In the genomic region with DNA sequence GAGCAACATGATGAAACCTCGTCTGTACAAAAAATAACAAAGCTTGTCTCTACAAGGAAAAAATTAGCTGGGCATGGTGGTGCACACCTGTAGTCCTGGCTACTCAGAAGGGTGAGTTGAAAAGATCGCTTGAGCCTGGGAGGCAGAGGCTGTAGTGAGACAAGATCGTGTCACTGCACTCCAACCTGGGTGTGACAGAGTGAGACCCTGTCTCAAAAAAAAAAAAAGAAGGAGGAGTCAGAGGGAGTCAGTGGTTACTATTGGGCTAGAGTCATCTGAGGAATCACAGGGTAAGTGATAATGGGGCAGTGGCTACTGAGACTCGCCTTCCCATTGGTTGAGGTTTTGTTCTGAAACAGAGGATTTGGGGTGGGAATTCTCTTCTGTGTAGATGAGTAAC, we compare ENCODE assay signal across 22 cellular contexts. TPM values are rescaled to one million over a fixed set of nuclear protein-coding genes. Genes with fewer than 3 reads are reported as not detected.
DNase-seq lines count a peak whose midpoint lies in the region; ATAC-seq and TF ChIP-seq lines count a peak whose summit lies in the region.
"Had no signal": no experiment of that assay in that cellular context is flagged by ENCODE, and none has a peak within 500 bp of the region (broad histone marks: within the 10 kb centered on the region; RNA-seq: fewer than 3 reads in every experiment).

No MANE protein-coding gene starts in this region.

- H3K9me3 ChIP-seq in endodermal cell (ENCODE audit: control insufficient read depth, low read length) (no peaks in the 10 kb centered on the region), SK-N-SH (no peaks in the 10 kb centered on the region)
- H3K9me3 ChIP-seq: mucosa of descending colon, psoas muscle had no signal

- H3K4me3 Mint-ChIP-seq in stimulated activated naive CD8-positive, alpha-beta T cell treated with anti-CD3 and anti-CD28 coated beads, Interleukin-15, Interleukin-2, amounts not matched to agents 100 ng/mL and 50 ng/mL, for 24 hours = peak overlapping the region; percentile 1
- H3K4me3 Mint-ChIP-seq in endodermal cell = no peak overlapping the region
- H3K4me3 Mint-ChIP-seq in type B pancreatic cell = peak overlapping the region; percentile 64
- H3K4me3 Mint-ChIP-seq: CD14-positive monocyte had no signal

- H3K27me3 ChIP-seq in endodermal cell (ENCODE audit: control insufficient read depth, insufficient read depth, low read length, poor library complexity, severe bottlenecking) (no peaks in the 10 kb centered on the region), SK-N-SH (ENCODE audit: insufficient read depth) (no peaks in the 10 kb centered on the region)

- DNase-seq in stimulated activated naive CD8-positive, alpha-beta T cell treated with anti-CD3 and anti-CD28 coated beads, Interleukin-15, Interleukin-2, amounts not matched to agents 100 U/mL and 50 U/mL, for 24 hours = no peak
- peak; percentile 3 for DNase-seq in NCI-H82 treated with DMSO at 0.1 percent for 48 hours (lab: John Stamatoyannopoulos, UW; ENCODE audit: unreplicated experiment)
- DNase-seq in endodermal cell = peak; percentile 68
- DNase-seq in type B pancreatic cell (ENCODE audit: extremely low spot score, unreplicated experiment) = no peak
- DNase-seq in SK-N-SH = no peak
- DNase-seq in stimulated activated CD8-positive, alpha-beta memory T cell treated with anti-CD3 and anti-CD28 coated beads, Interleukin-4, amount 100 ng/mL, for 48 hours = no peak
- no peak for DNase-seq in NOMO-1 (lab: John Stamatoyannopoulos, UW; ENCODE audit: unreplicated experiment in 2 of 2)
- DNase-seq: activated CD4-positive, CD25-positive, alpha-beta regulatory T cell; dermis blood vessel endothelial cell; EL; head of caudate nucleus; KG1; kidney glomerular epithelial cell; mucosa of descending colon; NCI-H1417; NCI-H510A; psoas muscle; substantia nigra had no signal

- no peak overlapping the region for H3K4me3 ChIP-seq in endodermal cell (ENCODE audit: low read length)
- H3K4me3 ChIP-seq in SK-N-SH (ENCODE audit: low read depth in 2 of 2, low read length in 1 of 2) = no peak overlapping the region
- H3K4me3 ChIP-seq: mucosa of descending colon, psoas muscle had no signal

- no peaks in the 10 kb centered on the region for H3K27me3 Mint-ChIP-seq in stimulated activated naive CD8-positive, alpha-beta T cell treated with anti-CD3 and anti-CD28 coated beads, Interleukin-15, Interleukin-2, amounts not matched to agents 100 ng/mL and 50 ng/mL, for 24 hours
- H3K27me3 Mint-ChIP-seq in endodermal cell (ENCODE audit: insufficient read depth) = peaks cover 5% of the 10 kb centered on the region
- H3K27me3 Mint-ChIP-seq in type B pancreatic cell = no peaks in the 10 kb centered on the region

- H3K27ac ChIP-seq in endodermal cell (ENCODE audit: low read depth, low read length) (no peak overlapping the region), SK-N-SH (ENCODE audit: low read depth in 2 of 2, low read length in 1 of 2) (no peak overlapping the region)
- H3K27ac ChIP-seq: psoas muscle had no signal

- 0 out of 2 replicates have a peak, but pooled peaks cover 3% of the 10 kb centered on the region for H4K20me1 ChIP-seq in SK-N-SH (ENCODE audit: insufficient read depth)

- peaks cover 18% of the 10 kb centered on the region for H3F3A ChIP-seq in SK-N-SH (replicated peaks; ENCODE audit: insufficient read depth)

- CTCF ChIA-PET in SK-N-SH (lab: Yijun Ruan, JAX) = interaction anchor here (1.1 kb wide), 1 partner anchor 16 kb away, joined by 3 read pairs; no protein-coding TSS in a partner anchor

- H3K4me1 Mint-ChIP-seq in stimulated activated naive CD8-positive, alpha-beta T cell treated with anti-CD3 and anti-CD28 coated beads, Interleukin-15, Interleukin-2, amounts not matched to agents 100 ng/mL and 50 ng/mL, for 24 hours (ENCODE audit: low read depth) = peaks cover 62% of the 10 kb centered on the region
- H3K4me1 Mint-ChIP-seq in endodermal cell (peaks cover 26% of the 10 kb centered on the region), type B pancreatic cell (ENCODE audit: unreplicated experiment) (peaks cover 39% of the 10 kb centered on the region)

- no peak for TF ChIP-seq RAD21 in SK-N-SH (IDR thresholded peaks at IDR 0.05; ENCODE audit: low read length)

- peaks cover 26% of the 10 kb centered on the region for H3K36me3 Mint-ChIP-seq in stimulated activated naive CD8-positive, alpha-beta T cell treated with anti-CD3 and anti-CD28 coated beads, Interleukin-15, Interleukin-2, amounts not matched to agents 100 ng/mL and 50 ng/mL, for 24 hours (ENCODE audit: low read depth)
- peaks cover 8% of the 10 kb centered on the region for H3K36me3 Mint-ChIP-seq in endodermal cell (ENCODE audit: low read depth)
- H3K36me3 Mint-ChIP-seq in type B pancreatic cell = peaks cover 7% of the 10 kb centered on the region

- H3K27ac Mint-ChIP-seq in stimulated activated naive CD8-positive, alpha-beta T cell treated with anti-CD3 and anti-CD28 coated beads, Interleukin-15, Interleukin-2, amounts not matched to agents 100 ng/mL and 50 ng/mL, for 24 hours = no peak overlapping the region
- H3K27ac Mint-ChIP-seq in endodermal cell (no peak overlapping the region), type B pancreatic cell (peak overlapping the region; percentile 70)

- H3K4me1 ChIP-seq in endodermal cell (ENCODE audit: control insufficient read depth, insufficient read depth, low read length) (no peaks in the 10 kb centered on the region), SK-N-SH (ENCODE audit: control insufficient read depth in 1 of 2, insufficient read depth in 2 of 2, low read depth in 1 of 2, low read length in 1 of 2) (peaks cover 21 to 28% of the 10 kb centered on the region in 2 experiments; a peak in 2 of 4 replicates)

- POLR2A ChIA-PET in SK-N-SH (lab: Yijun Ruan, JAX) = no interaction called here

- no peak overlapping the region for H3K4me2 ChIP-seq in SK-N-SH

- H3K79me2 ChIP-seq in SK-N-SH (ENCODE audit: insufficient read depth) = peaks cover 28% of the 10 kb centered on the region; the same call in 1 of the 2 replicates

- TF ChIP-seq CTCF in endodermal cell (conservative IDR thresholded peaks at IDR 0.05) (no peak), type B pancreatic cell (conservative IDR thresholded peaks at IDR 0.05) (no peak), SK-N-SH (IDR thresholded peaks at IDR 0.05) (no peak)

- H3K9ac ChIP-seq in endodermal cell (ENCODE audit: extremely low read depth, low read length, poor library complexity, severe bottlenecking) = no peak overlapping the region
- no peak overlapping the region for H3K9ac ChIP-seq in SK-N-SH

- no peak overlapping the region for H2AFZ ChIP-seq in SK-N-SH (ENCODE audit: low read depth)

- ATAC-seq in stimulated activated naive CD8-positive, alpha-beta T cell treated with anti-CD3 and anti-CD28 coated beads, Interleukin-15, Interleukin-2, amounts not matched to agents 100 U/mL and 50 U/mL, for 24 hours = no peak
- ATAC-seq: esophagus mucosa, mucosa of descending colon, Panc1, psoas muscle had no signal

- WGBS in endodermal cell (ENCODE audit: insufficient coverage in 1 of 2, insufficient read length in 1 of 2), 2 experiments = 74 to 81% methylated on average over 3 to 4 of the region's 4 CpGs
- 84% methylated on average over 4 of the region's 4 CpGs for WGBS in SK-N-SH (ENCODE audit: low lambda C conversion rate)

- H3K9me3 Mint-ChIP-seq in stimulated activated naive CD8-positive, alpha-beta T cell treated with anti-CD3 and anti-CD28 coated beads, Interleukin-15, Interleukin-2, amounts not matched to agents 100 ng/mL and 50 ng/mL, for 24 hours = no peaks in the 10 kb centered on the region
- H3K9me3 Mint-ChIP-seq in endodermal cell (no peaks in the 10 kb centered on the region), type B pancreatic cell (no peaks in the 10 kb centered on the region)
- H3K9me3 Mint-ChIP-seq: CD14-positive monocyte had no signal

- no peak for TF ChIP-seq EP300 in SK-N-SH (IDR thresholded peaks at IDR 0.05; ENCODE audit: borderline replicate concordance in 1 of 2, low read depth in 1 of 2, low read length in 1 of 2)

- H3K9me2 ChIP-seq in SK-N-SH = no peaks in the 10 kb centered on the region

- H3K36me3 ChIP-seq in endodermal cell (ENCODE audit: control insufficient read depth, insufficient read depth, low read length) = peaks cover 15% of the 10 kb centered on the region
- peaks cover 3 to 9% of the 10 kb centered on the region in 2 experiments for H3K36me3 ChIP-seq in SK-N-SH (replicated peaks in 1 of 2; ENCODE audit: control insufficient read depth in 1 of 2, insufficient read depth in 2 of 2, low read length in 1 of 2)

TF ChIP-seq in SK-N-SH, 30 proteins besides CTCF, POLR2A, EP300 and RAD21:
- TF ChIP-seq GATA2 (CRISPR knock-in tag; IDR thresholded peaks at IDR 0.05) (no peak), CHD2 (IDR thresholded peaks at IDR 0.05; ENCODE audit: low read length, partially characterized antibody) (no peak), POLR2AphosphoS5 (IDR thresholded peaks at IDR 0.05; ENCODE audit: low read depth, low read length) (no peak), JUND (IDR thresholded peaks at IDR 0.05) (no peak), FOXM1 (IDR thresholded peaks at IDR 0.05; ENCODE audit: low read depth) (no peak)

RNA-seq across cellular contexts. Expression of a gene that starts 1.9 kb away (rescaled TPM):
- 100 to 1,000 TPM; 181 to 183 TPM for total RNA-seq in endodermal cell
- 139 TPM for polyA plus RNA-seq in endodermal cell (2013, experiment 1 of 2)
- polyA plus RNA-seq in endodermal cell (2013, experiment 2 of 2) = 133 TPM
- 241 and 297 TPM in 2 replicates for total RNA-seq in type B pancreatic cell (ENCODE audit: low replicate concordance)
- 82.7 and 144 TPM in 2 replicates for polyA plus RNA-seq in SK-N-SH (2012; rRNA removed)
- polyA plus RNA-seq in SK-N-SH (2012; cell fraction: cytosol; rRNA removed) = 71.6 and 88.3 TPM in 2 replicates
- polyA plus RNA-seq in SK-N-SH (2012; cell fraction: nucleus; rRNA removed) = 120 and 170 TPM in 2 replicates

RNA-seq across cellular contexts. Expression of a gene that starts 41.1 kb away (rescaled TPM):
- total RNA-seq in endodermal cell (10 to 100 TPM; 25.0 to 25.1 TPM), type B pancreatic cell (ENCODE audit: low replicate concordance) (10.1 and 13.3 TPM in 2 replicates)
- 25.7 TPM for polyA plus RNA-seq in endodermal cell (2013, experiment 1 of 2)
- 15.5 TPM for polyA plus RNA-seq in endodermal cell (2013, experiment 2 of 2)
- 20.8 and 22.3 TPM in 2 replicates for polyA plus RNA-seq in SK-N-SH (2012; rRNA removed)
- polyA plus RNA-seq in SK-N-SH (2012; cell fraction: cytosol; rRNA removed) = 18.5 and 21.0 TPM in 2 replicates
- 10.4 and 11.8 TPM in 2 replicates for polyA plus RNA-seq in SK-N-SH (2012; cell fraction: nucleus; rRNA removed)

Comparison
In these comparisons a context has a peak if more than half of its experiments do, and no peak if none do; other contexts are left out.
1. DNase-seq: peak in NCI-H82 treated with DMSO at 0.1 percent for 48 hours (single experiment) and endodermal cell (single experiment); none in stimulated activated naive CD8-positive, alpha-beta T cell treated with anti-CD3 and anti-CD28 coated beads, Interleukin-15, Interleukin-2, amounts not matched to agents 100 U/mL and 50 U/mL, for 24 hours (single experiment), type B pancreatic cell (single experiment), SK-N-SH (single experiment), stimulated activated CD8-positive, alpha-beta memory T cell treated with anti-CD3 and anti-CD28 coated beads, Interleukin-4, amount 100 ng/mL, for 48 hours (single experiment) and NOMO-1 (0 of 2).